Comparison of ENCODE assay signal across 1 cellular context in the genomic region with DNA sequence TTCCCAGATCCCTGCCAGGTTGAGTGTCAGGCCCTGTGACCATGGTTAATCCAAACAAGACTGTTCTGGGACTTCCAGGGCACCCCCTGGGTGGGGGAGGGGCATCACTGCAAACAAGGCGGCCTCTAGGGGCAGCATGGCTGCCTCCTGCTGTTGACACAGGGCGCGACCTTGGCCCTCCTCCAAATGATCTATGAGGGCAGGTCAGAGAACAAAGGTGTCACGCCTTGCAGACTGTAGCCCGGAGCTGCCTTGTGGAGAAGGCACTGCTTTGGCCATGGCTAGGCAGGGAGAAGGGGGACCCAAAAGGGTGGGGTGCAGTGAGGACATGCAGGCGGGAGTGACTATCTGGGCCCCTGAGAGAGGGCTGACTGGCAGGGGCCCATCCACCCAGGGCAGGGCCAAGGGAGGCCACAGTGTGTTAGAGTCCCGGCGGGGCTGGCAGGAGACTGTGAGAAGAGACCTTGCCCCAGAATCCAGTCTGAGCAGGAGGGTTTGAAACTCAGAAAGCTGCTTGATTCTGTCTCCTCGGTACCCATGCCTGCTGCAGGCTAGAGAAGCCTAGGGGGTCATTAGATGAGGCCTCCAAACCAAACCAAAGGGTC.
A peak's percentile ranks its signal among the peaks of the same experiment; 100 is the strongest.
TF ChIP-seq lines count a peak whose summit lies in the region.

No MANE protein-coding gene starts in this region.

TF ChIP-seq in GM23338, 12 proteins besides CTCF, POLR2A, EP300 and RAD21 (continued from another document):
- TF ChIP-seq, protein P1, sequence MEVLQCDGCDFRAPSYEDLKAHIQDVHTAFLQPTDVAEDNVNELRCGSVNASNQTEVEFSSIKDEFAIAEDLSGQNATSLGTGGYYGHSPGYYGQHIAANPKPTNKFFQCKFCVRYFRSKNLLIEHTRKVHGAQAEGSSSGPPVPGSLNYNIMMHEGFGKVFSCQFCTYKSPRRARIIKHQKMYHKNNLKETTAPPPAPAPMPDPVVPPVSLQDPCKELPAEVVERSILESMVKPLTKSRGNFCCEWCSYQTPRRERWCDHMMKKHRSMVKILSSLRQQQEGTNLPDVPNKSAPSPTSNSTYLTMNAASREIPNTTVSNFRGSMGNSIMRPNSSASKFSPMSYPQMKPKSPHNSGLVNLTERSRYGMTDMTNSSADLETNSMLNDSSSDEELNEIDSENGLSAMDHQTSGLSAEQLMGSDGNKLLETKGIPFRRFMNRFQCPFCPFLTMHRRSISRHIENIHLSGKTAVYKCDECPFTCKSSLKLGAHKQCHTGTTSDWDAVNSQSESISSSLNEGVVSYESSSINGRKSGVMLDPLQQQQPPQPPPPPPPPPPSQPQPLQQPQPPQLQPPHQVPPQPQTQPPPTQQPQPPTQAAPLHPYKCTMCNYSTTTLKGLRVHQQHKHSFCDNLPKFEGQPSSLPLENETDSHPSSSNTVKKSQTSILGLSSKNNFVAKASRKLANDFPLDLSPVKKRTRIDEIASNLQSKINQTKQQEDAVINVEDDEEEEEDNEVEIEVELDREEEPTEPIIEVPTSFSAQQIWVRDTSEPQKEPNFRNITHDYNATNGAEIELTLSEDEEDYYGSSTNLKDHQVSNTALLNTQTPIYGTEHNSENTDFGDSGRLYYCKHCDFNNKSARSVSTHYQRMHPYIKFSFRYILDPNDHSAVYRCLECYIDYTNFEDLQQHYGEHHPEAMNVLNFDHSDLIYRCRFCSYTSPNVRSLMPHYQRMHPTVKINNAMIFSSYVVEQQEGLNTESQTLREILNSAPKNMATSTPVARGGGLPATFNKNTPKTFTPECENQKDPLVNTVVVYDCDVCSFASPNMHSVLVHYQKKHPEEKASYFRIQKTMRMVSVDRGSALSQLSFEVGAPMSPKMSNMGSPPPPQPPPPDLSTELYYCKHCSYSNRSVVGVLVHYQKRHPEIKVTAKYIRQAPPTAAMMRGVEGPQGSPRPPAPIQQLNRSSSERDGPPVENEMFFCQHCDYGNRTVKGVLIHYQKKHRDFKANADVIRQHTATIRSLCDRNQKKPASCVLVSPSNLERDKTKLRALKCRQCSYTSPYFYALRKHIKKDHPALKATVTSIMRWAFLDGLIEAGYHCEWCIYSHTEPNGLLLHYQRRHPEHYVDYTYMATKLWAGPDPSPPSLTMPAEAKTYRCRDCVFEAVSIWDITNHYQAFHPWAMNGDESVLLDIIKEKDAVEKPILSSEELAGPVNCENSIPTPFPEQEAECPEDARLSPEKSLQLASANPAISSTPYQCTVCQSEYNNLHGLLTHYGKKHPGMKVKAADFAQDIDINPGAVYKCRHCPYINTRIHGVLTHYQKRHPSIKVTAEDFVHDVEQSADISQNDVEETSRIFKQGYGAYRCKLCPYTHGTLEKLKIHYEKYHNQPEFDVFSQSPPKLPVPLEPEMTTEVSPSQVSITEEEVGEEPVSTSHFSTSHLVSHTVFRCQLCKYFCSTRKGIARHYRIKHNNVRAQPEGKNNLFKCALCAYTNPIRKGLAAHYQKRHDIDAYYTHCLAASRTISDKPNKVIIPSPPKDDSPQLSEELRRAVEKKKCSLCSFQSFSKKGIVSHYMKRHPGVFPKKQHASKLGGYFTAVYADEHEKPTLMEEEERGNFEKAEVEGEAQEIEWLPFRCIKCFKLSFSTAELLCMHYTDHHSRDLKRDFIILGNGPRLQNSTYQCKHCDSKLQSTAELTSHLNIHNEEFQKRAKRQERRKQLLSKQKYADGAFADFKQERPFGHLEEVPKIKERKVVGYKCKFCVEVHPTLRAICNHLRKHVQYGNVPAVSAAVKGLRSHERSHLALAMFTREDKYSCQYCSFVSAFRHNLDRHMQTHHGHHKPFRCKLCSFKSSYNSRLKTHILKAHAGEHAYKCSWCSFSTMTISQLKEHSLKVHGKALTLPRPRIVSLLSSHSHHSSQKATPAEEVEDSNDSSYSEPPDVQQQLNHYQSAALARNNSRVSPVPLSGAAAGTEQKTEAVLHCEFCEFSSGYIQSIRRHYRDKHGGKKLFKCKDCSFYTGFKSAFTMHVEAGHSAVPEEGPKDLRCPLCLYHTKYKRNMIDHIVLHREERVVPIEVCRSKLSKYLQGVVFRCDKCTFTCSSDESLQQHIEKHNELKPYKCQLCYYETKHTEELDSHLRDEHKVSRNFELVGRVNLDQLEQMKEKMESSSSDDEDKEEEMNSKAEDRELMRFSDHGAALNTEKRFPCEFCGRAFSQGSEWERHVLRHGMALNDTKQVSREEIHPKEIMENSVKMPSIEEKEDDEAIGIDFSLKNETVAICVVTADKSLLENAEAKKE (CRISPR knock-in tag; IDR thresholded peaks at IDR 0.05) = 0 out of 2 replicates have a peak, but pooled peaks have one; percentile 31
- no peak for TF ChIP-seq STAT1 (IDR thresholded peaks at IDR 0.05; ENCODE audit: unreplicated experiment)
- TF ChIP-seq, protein P2, sequence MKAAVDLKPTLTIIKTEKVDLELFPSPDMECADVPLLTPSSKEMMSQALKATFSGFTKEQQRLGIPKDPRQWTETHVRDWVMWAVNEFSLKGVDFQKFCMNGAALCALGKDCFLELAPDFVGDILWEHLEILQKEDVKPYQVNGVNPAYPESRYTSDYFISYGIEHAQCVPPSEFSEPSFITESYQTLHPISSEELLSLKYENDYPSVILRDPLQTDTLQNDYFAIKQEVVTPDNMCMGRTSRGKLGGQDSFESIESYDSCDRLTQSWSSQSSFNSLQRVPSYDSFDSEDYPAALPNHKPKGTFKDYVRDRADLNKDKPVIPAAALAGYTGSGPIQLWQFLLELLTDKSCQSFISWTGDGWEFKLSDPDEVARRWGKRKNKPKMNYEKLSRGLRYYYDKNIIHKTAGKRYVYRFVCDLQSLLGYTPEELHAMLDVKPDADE (IDR thresholded peaks at IDR 0.05) = no peak
TF ChIP-seq in GM23338: peak in this region for 1.
